ENCODE assay signal across 18 cellular contexts in genomic region chr10:83982812-83983211, GRCh38.
DNase-seq lines count a peak whose midpoint lies in the region; ATAC-seq and TF ChIP-seq lines count a peak whose summit lies in the region.
"Had no signal": no experiment of that assay in that cellular context is flagged by ENCODE, and none has a peak within 500 bp of the region (broad histone marks: within the 10 kb centered on the region; RNA-seq: fewer than 3 reads in every experiment).

No MANE protein-coding gene starts in this region.

- TF ChIP-seq CTCF in nephron progenitor cell (IDR thresholded peaks at IDR 0.05): no peak
- TF ChIP-seq CTCF in endodermal cell (conservative IDR thresholded peaks at IDR 0.05): no peak
- no peak for TF ChIP-seq CTCF in upper lobe of right lung (IDR thresholded peaks at IDR 0.05)

- H3K27ac Mint-ChIP-seq in nephron progenitor cell (peak overlapping the region; percentile 47), endodermal cell (no peak overlapping the region)
- H3K27ac Mint-ChIP-seq in activated CD4-positive, alpha-beta memory T cell treated with anti-CD3 and anti-CD28 coated beads, Interleukin-2, amount 10 ng/mL, durations not matched to agents 7 days and 5 days: no peak overlapping the region
- H3K27ac Mint-ChIP-seq: CD14-positive monocyte; HFFc6; IgD-negative memory B cell; T-helper 2 cell treated with Interferon-gamma antibody and Interleukin-4, amounts not matched to agents 5 μg/mL and 100 μg/mL, for 36 hours had no signal

- H3K36me3 ChIP-seq in endodermal cell (ENCODE audit: control insufficient read depth, insufficient read depth, low read length): no peaks in the 10 kb centered on the region
- H3K36me3 ChIP-seq in upper lobe of right lung: no peaks in the 10 kb centered on the region

- peaks cover 51% of the 10 kb centered on the region for H3K4me1 Mint-ChIP-seq in nephron progenitor cell
- H3K4me1 Mint-ChIP-seq in endodermal cell: peaks cover 9% of the 10 kb centered on the region
- peaks cover 3% of the 10 kb centered on the region for H3K4me1 Mint-ChIP-seq in activated CD4-positive, alpha-beta memory T cell treated with anti-CD3 and anti-CD28 coated beads, Interleukin-2, amount 10 ng/mL, durations not matched to agents 7 days and 5 days
- H3K4me1 Mint-ChIP-seq: CD14-positive monocyte, IgD-negative memory B cell had no signal

- ATAC-seq in GM18868 (IDR thresholded peaks at IDR 0.05; ENCODE audit: unreplicated experiment): peak; percentile 50
- peak; percentile 33 for ATAC-seq in HG02610 (IDR thresholded peaks at IDR 0.05; ENCODE audit: unreplicated experiment)
- no peak for ATAC-seq in upper lobe of right lung

- WGBS in endodermal cell (ENCODE audit: insufficient coverage in 1 of 2, insufficient read length in 1 of 2), 2 experiments: 93 to 100% methylated on average over 1 of the region's 1 CpG

- CTCF ChIA-PET in activated CD4-positive, alpha-beta memory T cell treated with anti-CD3 and anti-CD28 coated beads, Interleukin-2, amount 10 ng/mL, durations not matched to agents 7 days and 5 days (lab: Charles Lee): no interaction called here

- POLR2A ChIA-PET in activated CD4-positive, alpha-beta memory T cell treated with anti-CD3 and anti-CD28 coated beads, Interleukin-2, amount 10 ng/mL, durations not matched to agents 7 days and 5 days (lab: Charles Lee): no interaction called here

- H3K4me3 Mint-ChIP-seq in nephron progenitor cell (peak overlapping the region; percentile 1), endodermal cell (no peak overlapping the region)
- no peak overlapping the region for H3K4me3 Mint-ChIP-seq in activated CD4-positive, alpha-beta memory T cell treated with anti-CD3 and anti-CD28 coated beads, Interleukin-2, amount 10 ng/mL, durations not matched to agents 7 days and 5 days
- H3K4me3 Mint-ChIP-seq: CD14-positive monocyte; HFFc6; IgD-negative memory B cell; T-helper 2 cell treated with Interferon-gamma antibody and Interleukin-4, amounts not matched to agents 5 μg/mL and 100 μg/mL, for 36 hours had no signal

- no peak overlapping the region for H3K9ac ChIP-seq in endodermal cell (ENCODE audit: extremely low read depth, low read length, poor library complexity, severe bottlenecking)
- H3K9ac ChIP-seq: SK-N-SH had no signal

- H3K36me3 Mint-ChIP-seq in nephron progenitor cell (ENCODE audit: low read depth): no peaks in the 10 kb centered on the region
- H3K36me3 Mint-ChIP-seq in endodermal cell (ENCODE audit: low read depth): no peaks in the 10 kb centered on the region
- no peaks in the 10 kb centered on the region for H3K36me3 Mint-ChIP-seq in activated CD4-positive, alpha-beta memory T cell treated with anti-CD3 and anti-CD28 coated beads, Interleukin-2, amount 10 ng/mL, durations not matched to agents 7 days and 5 days (ENCODE audit: low read depth)
- H3K36me3 Mint-ChIP-seq: CD14-positive monocyte, IgD-negative memory B cell had no signal

- H3K4me3 ChIP-seq in endodermal cell (ENCODE audit: low read length): no peak overlapping the region
- no peak overlapping the region for H3K4me3 ChIP-seq in upper lobe of right lung

- intact Hi-C loops in upper lobe of right lung (cut with DNase I): no loop called here

- H3K27ac ChIP-seq in endodermal cell (ENCODE audit: low read depth, low read length) (no peak overlapping the region), upper lobe of right lung (no peak overlapping the region)

- H3K4me1 ChIP-seq in endodermal cell (ENCODE audit: control insufficient read depth, insufficient read depth, low read length): peaks cover 6% of the 10 kb centered on the region
- H3K4me1 ChIP-seq in upper lobe of right lung: no peaks in the 10 kb centered on the region

- H3K27me3 ChIP-seq in endodermal cell (ENCODE audit: control insufficient read depth, insufficient read depth, low read length, poor library complexity, severe bottlenecking) (no peaks in the 10 kb centered on the region), upper lobe of right lung (no peaks in the 10 kb centered on the region)

- H3K9me3 ChIP-seq in endodermal cell (ENCODE audit: control insufficient read depth, low read length): no peaks in the 10 kb centered on the region
- H3K9me3 ChIP-seq in upper lobe of right lung: no peaks in the 10 kb centered on the region
- H3K9me3 ChIP-seq: SK-N-SH had no signal

- peak; percentile 21 for DNase-seq in NOMO-1 treated with DMSO at 0.1 percent for 48 hours (lab: John Stamatoyannopoulos, UW; ENCODE audit: unreplicated experiment)
- DNase-seq in nephron progenitor cell: no peak
- DNase-seq in endodermal cell: no peak
- DNase-seq in upper lobe of right lung: no peak
- no peak for DNase-seq in activated CD4-positive, alpha-beta memory T cell treated with anti-CD3 and anti-CD28 coated beads, Interleukin-2, amount 10 ng/mL, durations not matched to agents 7 days and 5 days
- DNase-seq: AML-193; DND-41; HFFc6; Karpas-422; NK-92 treated with Interleukin-12 subunit alpha and Interleukin-12 subunit beta, amount 100 ng/mL, for 24 hours; OCI-M1; SHP77; SK-N-SH had no signal

- H3K9me3 Mint-ChIP-seq in nephron progenitor cell (no peaks in the 10 kb centered on the region), endodermal cell (no peaks in the 10 kb centered on the region)
- H3K9me3 Mint-ChIP-seq in activated CD4-positive, alpha-beta memory T cell treated with anti-CD3 and anti-CD28 coated beads, Interleukin-2, amount 10 ng/mL, durations not matched to agents 7 days and 5 days: no peaks in the 10 kb centered on the region
- H3K9me3 Mint-ChIP-seq: T-helper 2 cell treated with Interferon-gamma antibody and Interleukin-4, amounts not matched to agents 5 μg/mL and 100 μg/mL, for 36 hours had no signal

- peaks cover 13% of the 10 kb centered on the region for H3K27me3 Mint-ChIP-seq in nephron progenitor cell (ENCODE audit: low read depth, poor library complexity)
- no peaks in the 10 kb centered on the region for H3K27me3 Mint-ChIP-seq in endodermal cell (ENCODE audit: insufficient read depth)
- H3K27me3 Mint-ChIP-seq in activated CD4-positive, alpha-beta memory T cell treated with anti-CD3 and anti-CD28 coated beads, Interleukin-2, amount 10 ng/mL, durations not matched to agents 7 days and 5 days: peaks cover 2% of the 10 kb centered on the region
